ENCODE assay signal across 27 cellular contexts in the genomic region with DNA sequence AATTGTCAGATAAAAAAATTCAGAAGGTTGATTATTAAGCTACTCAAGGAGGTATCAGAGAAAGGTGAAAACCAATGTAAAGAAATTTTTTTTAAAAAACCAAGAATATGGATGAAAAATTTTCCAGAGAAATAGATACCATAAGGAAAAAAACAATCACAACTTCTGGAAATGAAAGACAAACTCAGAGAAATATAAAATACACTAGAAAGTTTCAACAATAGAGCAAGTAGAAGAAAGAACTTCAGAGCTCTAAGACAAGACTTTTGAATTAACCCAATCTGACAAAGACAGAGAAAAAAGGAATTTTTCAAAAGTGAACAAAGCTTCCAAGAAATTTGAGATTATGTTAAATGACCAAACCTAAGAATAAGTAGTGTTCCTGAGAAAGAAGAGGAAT.
"Had no signal": no experiment of that assay in that cellular context is flagged by ENCODE, and none has a peak within 500 bp of the region (broad histone marks: within the 10 kb centered on the region; RNA-seq: fewer than 3 reads in every experiment).

No MANE protein-coding gene starts in this region.

- H3K4me1 ChIP-seq: colonic mucosa, esophagus squamous epithelium, gastrocnemius medialis, heart right ventricle, left lung, lower lobe of right lung had no signal

- H3K4me3 ChIP-seq: colonic mucosa, esophagus squamous epithelium, gastrocnemius medialis, heart right ventricle, left lung, lower lobe of right lung, mucosa of descending colon had no signal

- H3K27me3 ChIP-seq: colonic mucosa, esophagus squamous epithelium, gastrocnemius medialis, heart right ventricle, left lung had no signal

- DNase-seq: colonic mucosa; cortex of kidney; effector CD8-positive, alpha-beta T cell; effector memory CD8-positive, alpha-beta T cell; endodermal cell; erythroblast; esophagus squamous epithelium; foreskin fibroblast; foreskin melanocyte; gastrocnemius medialis; glutamatergic neuron; head of caudate nucleus; heart right ventricle; hippocampal formation; left cardiac atrium; left lung; left ventricle myocardium superior; lower lobe of right lung; mesendoderm; midbrain; mucosa of descending colon; naive B cell had no signal

- ATAC-seq: effector memory CD8-positive, alpha-beta T cell; esophagus mucosa; gastrocnemius medialis; heart right ventricle; left cardiac atrium; left lung; left ventricle myocardium superior; lower lobe of right lung; mucosa of descending colon had no signal

- H3K36me3 ChIP-seq: colonic mucosa, esophagus squamous epithelium, gastrocnemius medialis, heart right ventricle, left lung, lower lobe of right lung had no signal

- H3K27ac ChIP-seq: colonic mucosa, epithelial cell of prostate, esophagus squamous epithelium, gastrocnemius medialis, heart right ventricle, left lung, lower lobe of right lung had no signal

- FAIRE-seq: endometrium, islet of Langerhans, keratinocyte had no signal

- H3K9me3 ChIP-seq: colonic mucosa had no signal
